8 cellular contexts compared by ENCODE assay signal in genomic region chr14:100159107-100159864, GRCh38. TPM values are rescaled to one million over a fixed set of nuclear protein-coding genes. Genes with fewer than 3 reads are reported as not detected.
DNase-seq lines count a peak whose midpoint lies in the region; ATAC-seq, FAIRE-seq and TF ChIP-seq lines count a peak whose summit lies in the region.

DEGS2 (minus strand) TSS chr14:100159645; CDS start chr14:100159587, 58 bp downstream.

- no TSS peak for BruUV-seq in OCI-LY7 (replicated peaks; lab: Mats Ljungman, UMichigan)

- peak within 1 kb of the TSS; percentile 90 for H3K4me2 ChIP-seq in OCI-LY7 (ENCODE audit: low read length)

- H3K9me3 ChIP-seq in HEK293 (ENCODE audit: control insufficient read depth, insufficient read depth, low read depth, low read length) (no peaks in the 10 kb centered on the region), OCI-LY7 (ENCODE audit: low read length) (no peaks in the 10 kb centered on the region; the same call in 1 of the 2 replicates)

- H3K27ac Mint-ChIP-seq in activated naive CD4-positive, alpha-beta T cell treated with anti-CD3 and anti-CD28 coated beads, Interleukin-2, amount 50 U/mL, for 72 hours: no peak within 1 kb of the TSS

- no peaks in the 10 kb centered on the region for H3K36me3 ChIP-seq in HEK293 (ENCODE audit: control insufficient read depth in 2 of 2, insufficient read depth in 1 of 2, low read length in 2 of 2)
- H3K36me3 ChIP-seq in OCI-LY7 (ENCODE audit: insufficient read depth, low read length): peaks cover 11% of the 10 kb centered on the region

- H3K27ac ChIP-seq in HEK293 (ENCODE audit: extremely low read depth, low read depth, low read length) (0 out of 2 replicates have a peak within 1 kb of the TSS, but pooled peaks have one; percentile 4), OCI-LY7 (ENCODE audit: low read depth, low read length, poor library complexity, severe bottlenecking) (peak within 1 kb of the TSS; percentile 79)

- DNase-seq in GM03348 (ENCODE audit: low spot score): peak; percentile 40
- peak; percentile 84 for DNase-seq in OCI-LY7 (ENCODE audit: low spot score)
- DNase-seq in activated naive CD4-positive, alpha-beta T cell treated with anti-CD3 and anti-CD28 coated beads, Interleukin-2, amount 50 U/mL, for 72 hours (ENCODE audit: low spot score in 2 of 2): peak in 1 of 2 donors; percentile 64
- peak; percentile 29 for DNase-seq in kidney tubule cell (ENCODE audit: low spot score)
- DNase-seq in stimulated activated CD4-positive, alpha-beta T cell treated with anti-CD3 and anti-CD28 coated beads, Interleukin-4, amount 100 ng/mL, for 4 hours: peak; percentile 46 to 68
- DNase-seq in HTR-8/SVneo (ENCODE audit: insufficient read length, low spot score): no peak

- CTCF ChIA-PET in HEK293 (lab: Yijun Ruan, JAX): interaction anchor here (0.7 kb wide), 1 partner anchor 766 kb away, joined by 3 read pairs; no protein-coding TSS in a partner anchor
- CTCF ChIA-PET in OCI-LY7 (lab: Charles Lee; ENCODE audit: unreplicated experiment): interaction anchor here (0.5 kb wide), 1 partner anchor 37 kb away, joined by 3 read pairs; no protein-coding TSS in a partner anchor

- H3K9me2 ChIP-seq in OCI-LY7 (ENCODE audit: insufficient read depth, low read length): no peaks in the 10 kb centered on the region

- H3K79me2 ChIP-seq in OCI-LY7 (ENCODE audit: insufficient read depth, low read depth, low read length): no peaks in the 10 kb centered on the region

- peak within 1 kb of the TSS; percentile 67; the same call in 1 of the 2 replicates for H2AFZ ChIP-seq in OCI-LY7 (ENCODE audit: low read length)

- H3K9me3 Mint-ChIP-seq in activated naive CD4-positive, alpha-beta T cell treated with anti-CD3 and anti-CD28 coated beads, Interleukin-2, amount 50 U/mL, for 72 hours: peaks cover 6 to 7% of the 10 kb centered on the region in 2 donors

- no peak for TF ChIP-seq CTCF in HEK293 (tag by site-specific recombination; IDR thresholded peaks at IDR 0.05)
- TF ChIP-seq CTCF in OCI-LY7 (conservative IDR thresholded peaks at IDR 0.05; ENCODE audit: low read length): no peak

- POLR2A ChIA-PET in HEK293 (lab: Yijun Ruan, JAX): interaction anchor here (0.5 to 0.6 kb wide), 2 partner anchors 43 to 143 kb away, joined by 3 to 4 read pairs; no protein-coding TSS in a partner anchor
- POLR2A ChIA-PET in OCI-LY7 (lab: Charles Lee): interaction anchor here (0.6 to 0.9 kb wide), 3 partner anchors 34 to 1508 kb away, joined by 3 to 4 read pairs (median 4); no protein-coding TSS in a partner anchor

- H3K4me1 ChIP-seq in HEK293 (ENCODE audit: control insufficient read depth, insufficient read depth, low read length): 0 out of 2 replicates have a peak, but pooled peaks cover 2% of the 10 kb centered on the region
- H3K4me1 ChIP-seq in OCI-LY7 (ENCODE audit: insufficient read depth, low read length, poor library complexity, severe bottlenecking): peaks cover 32% of the 10 kb centered on the region

- FAIRE-seq in HTR-8/SVneo (lab: Jason Lieb, UNC): no peak

- peaks cover 8 to 13% of the 10 kb centered on the region in 2 donors for H3K36me3 Mint-ChIP-seq in activated naive CD4-positive, alpha-beta T cell treated with anti-CD3 and anti-CD28 coated beads, Interleukin-2, amount 50 U/mL, for 72 hours

- intact Hi-C loops in OCI-LY7 (cut with micrococcal nuclease; ENCODE audit: unreplicated experiment): loop anchor here (5.0 kb wide), 3 partner anchors 78 to 177 kb away; partner anchors contain the start of genes EVL and YY1

- peak within 1 kb of the TSS; percentile 31 for H3K4me3 ChIP-seq in HEK293 (ENCODE audit: low read depth, low read length)
- peak within 1 kb of the TSS; percentile 80 for H3K4me3 ChIP-seq in OCI-LY7 (ENCODE audit: low read depth, low read length, poor library complexity, severe bottlenecking)

- peak; percentile 79 to 82 for ATAC-seq in activated naive CD4-positive, alpha-beta T cell treated with anti-CD3 and anti-CD28 coated beads, Interleukin-2, amount 50 U/mL, for 72 hours
- no peak for ATAC-seq in HG03565 (IDR thresholded peaks at IDR 0.05; ENCODE audit: unreplicated experiment)

- H4K20me1 ChIP-seq in OCI-LY7 (ENCODE audit: insufficient read depth, low read length): no peaks in the 10 kb centered on the region

TF ChIP-seq in HEK293, 187 proteins besides CTCF, POLR2A, EP300 and RAD21 (continues in another document):
- TF ChIP-seq SP3 (tag by site-specific recombination; IDR thresholded peaks at IDR 0.05) (0 out of 2 replicates have a peak, but pooled peaks have one; percentile 47), ZNF777 (tag by site-specific recombination; IDR thresholded peaks at IDR 0.05; ENCODE audit: borderline replicate concordance) (peak; percentile 67; the same call in 1 of the 2 replicates), SCRT2 (tag by site-specific recombination; IDR thresholded peaks at IDR 0.05) (peak; percentile 58; the same call in 1 of the 2 replicates), ZBTB26 (tag by site-specific recombination; optimal IDR thresholded peaks at IDR 0.05) (peak; percentile 74), ZNF335 (tag by site-specific recombination; conservative IDR thresholded peaks at IDR 0.05) (peak; percentile 85), GLIS2 (tag by site-specific recombination; IDR thresholded peaks at IDR 0.05) (peak; percentile 67), ZNF600 (tag by site-specific recombination; IDR thresholded peaks at IDR 0.05) (0 out of 2 replicates have a peak, but pooled peaks have one; percentile 13), PATZ1 (tag by site-specific recombination; IDR thresholded peaks at IDR 0.05) (peak; percentile 23; the same call in 1 of the 2 replicates), ZFP69B (tag by site-specific recombination; IDR thresholded peaks at IDR 0.05) (peak; percentile 98), YY2 (tag by site-specific recombination; IDR thresholded peaks at IDR 0.05) (no peak), ZBTB20 (tag by site-specific recombination; IDR thresholded peaks at IDR 0.05) (peak; percentile 66), KLF8 (tag by site-specific recombination; IDR thresholded peaks at IDR 0.05) (peak; percentile 31; the same call in 1 of the 2 replicates), KLF1 (tag by site-specific recombination; IDR thresholded peaks at IDR 0.05) (peak; percentile 37; the same call in 1 of the 2 replicates), ZNF2 (tag by site-specific recombination; IDR thresholded peaks at IDR 0.05) (no peak), GLIS1 (tag by site-specific recombination; IDR thresholded peaks at IDR 0.05) (peak; percentile 74), ZXDB (tag by site-specific recombination; IDR thresholded peaks at IDR 0.05) (peak; percentile 43; the same call in 1 of the 2 replicates), ZBTB10 (tag by site-specific recombination; IDR thresholded peaks at IDR 0.05) (no peak)

RNA-seq across cellular contexts. Expression of gene DEGS2, which starts in this region (rescaled TPM):
- 2.0 and 8.3 TPM in 2 replicates for total RNA-seq in OCI-LY7 (2014; rRNA removed; shearing (Covaris generic))
- 12.2 and 14.6 TPM in 2 replicates for total RNA-seq in OCI-LY7 (2022)
- 1 to 10 TPM; 1.4 to 3.2 TPM for total RNA-seq in activated naive CD4-positive, alpha-beta T cell treated with anti-CD3 and anti-CD28 coated beads, Interleukin-2, amount 50 U/mL, for 72 hours
